ENCODE assay signal across 7 cellular contexts in genomic region chr19:18847516-18848463, GRCh38. TPM values are rescaled to one million over a fixed set of nuclear protein-coding genes. Genes with fewer than 3 reads are reported as not detected.
DNase-seq lines count a peak whose midpoint lies in the region; ATAC-seq and TF ChIP-seq lines count a peak whose summit lies in the region.

No MANE protein-coding gene starts in this region.

- H3K27me3 ChIP-seq in lower lobe of right lung (ENCODE audit: low read depth) (no peaks in the 10 kb centered on the region), upper lobe of right lung (no peaks in the 10 kb centered on the region)

- peaks cover 73% of the 10 kb centered on the region for H3K4me1 ChIP-seq in lower lobe of right lung
- H3K4me1 ChIP-seq in upper lobe of right lung = peaks cover 58% of the 10 kb centered on the region

- DNase-seq in dedifferentiated amniotic fluid mesenchymal stem cell (ENCODE audit: extremely low spot score) = peak; percentile 63
- DNase-seq in lower lobe of right lung = peak; percentile 48
- no peak for DNase-seq in upper lobe of right lung
- DNase-seq in NCI-H2029 treated with DMSO at 0.1 percent for 48 hours (lab: John Stamatoyannopoulos, UW) = no peak

- TF ChIP-seq CTCF in LNCAP (IDR thresholded peaks at IDR 0.05) (peak; percentile 37), lower lobe of right lung (IDR thresholded peaks at IDR 0.05) (no peak), upper lobe of right lung (IDR thresholded peaks at IDR 0.05) (no peak)

- H3K27ac ChIP-seq in lower lobe of right lung (peak overlapping the region; percentile 81), upper lobe of right lung (peak overlapping the region; percentile 80)

- peak overlapping the region; percentile 11 for H3K4me3 ChIP-seq in lower lobe of right lung
- H3K4me3 ChIP-seq in upper lobe of right lung = no peak overlapping the region

- ATAC-seq in lower lobe of right lung (no peak), upper lobe of right lung (no peak), GM21576 (IDR thresholded peaks at IDR 0.05; ENCODE audit: unreplicated experiment) (no peak), GM21447 (IDR thresholded peaks at IDR 0.05; ENCODE audit: unreplicated experiment) (no peak)

- H3K9me3 ChIP-seq in lower lobe of right lung (no peaks in the 10 kb centered on the region), upper lobe of right lung (no peaks in the 10 kb centered on the region)

- H3K36me3 ChIP-seq in lower lobe of right lung (peaks cover 49% of the 10 kb centered on the region), upper lobe of right lung (peaks cover 30% of the 10 kb centered on the region)

- intact Hi-C loops in lower lobe of right lung (cut with DNase I) = no loop called here
- intact Hi-C loops in upper lobe of right lung (cut with DNase I) = no loop called here

RNA-seq across cellular contexts. Expression of gene UPF1, which starts 16.0 kb away (rescaled TPM):
- total RNA-seq in lower lobe of right lung (75.8 TPM), upper lobe of right lung (80.8 TPM)

RNA-seq across cellular contexts. Expression of gene CERS1, which starts 48.2 kb away (rescaled TPM):
- total RNA-seq in lower lobe of right lung = not detected
- total RNA-seq in upper lobe of right lung = not detected

RNA-seq across cellular contexts. Expression of gene COMP, which starts 56.7 kb away (rescaled TPM):
- total RNA-seq in lower lobe of right lung (2.3 TPM), upper lobe of right lung (9.7 TPM)

Comparison
In these comparisons a context has a peak if more than half of its experiments do, and no peak if none do; other contexts are left out.
1. DNase-seq: peak in dedifferentiated amniotic fluid mesenchymal stem cell (single experiment) and lower lobe of right lung (single experiment); none in upper lobe of right lung (single experiment) and NCI-H2029 treated with DMSO at 0.1 percent for 48 hours (single experiment).